6 cellular contexts compared by ENCODE assay signal in genomic region chr10:15997313-15997712, GRCh38.
"Had no signal": no experiment of that assay in that cellular context is flagged by ENCODE, and none has a peak within 500 bp of the region (broad histone marks: within the 10 kb centered on the region; RNA-seq: fewer than 3 reads in every experiment).

No MANE protein-coding gene starts in this region.

- H3K27ac Mint-ChIP-seq: IgD-negative memory B cell had no signal

- H3K27me3 Mint-ChIP-seq: IgD-negative memory B cell had no signal

- H3K4me3 Mint-ChIP-seq: IgD-negative memory B cell had no signal

- DNase-seq: GOT3, H7, HCEC 1CT, KG1 had no signal

- H3K36me3 Mint-ChIP-seq: IgD-negative memory B cell had no signal

- H3K27ac ChIP-seq: HL-60 had no signal

- H3K4me1 Mint-ChIP-seq: IgD-negative memory B cell had no signal
